In genomic region chr17:42405963-42406495, GRCh38 we compare ENCODE assay signal across 7 cellular contexts. TPM values are rescaled to one million over a fixed set of nuclear protein-coding genes. Genes with fewer than 3 reads are reported as not detected.
DNase-seq lines count a peak whose midpoint lies in the region; ATAC-seq, FAIRE-seq and TF ChIP-seq lines count a peak whose summit lies in the region.

No MANE protein-coding gene starts in this region.

- WGBS in right lobe of liver (ENCODE audit: insufficient coverage, low coverage, low lambda C conversion rate, missing lambda C conversion rate), result 25% methylated on average over 22 of the region's 26 CpGs

- peaks cover 0 to 12% (median 6%) of the 10 kb centered on the region in 4 donors for H3K4me1 ChIP-seq in right lobe of liver

- H3K27ac ChIP-seq in right lobe of liver, result no peak overlapping the region

- ATAC-seq in right lobe of liver (peak; percentile 73 to 80 (median 76)), GM18870 (IDR thresholded peaks at IDR 0.05; ENCODE audit: unreplicated experiment) (no peak)

- H3K9me3 ChIP-seq in right lobe of liver, result no peaks in the 10 kb centered on the region

- FAIRE-seq in GM12892 (lab: Jason Lieb, UNC), result peak; percentile 90

- no peak overlapping the region for H3K4me3 ChIP-seq in right lobe of liver

- DNase-seq in GM12892 (ENCODE audit: insufficient read length), result peak; percentile 64
- peak; percentile 11 for DNase-seq in NCI-H2227 treated with DMSO at 0.1 percent for 48 hours (lab: John Stamatoyannopoulos, UW)
- DNase-seq in activated CD4-positive, alpha-beta T cell treated with anti-CD3 and anti-CD28 coated beads for 4 hours, result peak; percentile 77 to 90
- DNase-seq in cerebellar cortex (ENCODE audit: low spot score), result peak; percentile 75
- peak; percentile 80 to 85 (median 82) for DNase-seq in right lobe of liver
- DNase-seq in stimulated activated CD4-positive, alpha-beta T cell treated with anti-CD3 and anti-CD28 coated beads, TNF-alpha, amount 100 ng/mL, for 1 hour (ENCODE audit: low read depth in 3 of 3, low spot score in 1 of 3), result peak; percentile 43 to 83 (median 68)

- intact Hi-C loops in right lobe of liver (cut with DNase I), result loop anchor here (5.0 to 10.0 kb wide), 2 partner anchors 84 to 91 kb away; no protein-coding TSS in a partner anchor

- peak; percentile 79 to 90 (median 88) for TF ChIP-seq CTCF in right lobe of liver (IDR thresholded peaks at IDR 0.05)

- no peaks in the 10 kb centered on the region for H3K27me3 ChIP-seq in right lobe of liver

- no peaks in the 10 kb centered on the region for H3K36me3 ChIP-seq in right lobe of liver

- no peak for TF ChIP-seq POLR2A in GM12892 (IDR thresholded peaks at IDR 0.05; ENCODE audit: low read depth, low read length)
- TF ChIP-seq POLR2A in right lobe of liver (IDR thresholded peaks at IDR 0.05), result no peak

RNA-seq across cellular contexts. Expression of gene CAVIN1, which starts 17.0 kb away (rescaled TPM):
- 1.9 TPM for polyA plus RNA-seq in GM12892 (2012; ENCODE audit: missing spikeins)
- total RNA-seq in right lobe of liver, result 10 to 100 TPM in 5 of 6 experiments, 1 to 10 TPM in 1; 8.7 to 29.6 (median 17.4) TPM

RNA-seq across cellular contexts. Expression of gene STAT3, which starts 17.8 kb away (rescaled TPM):
- polyA plus RNA-seq in GM12892 (2012; ENCODE audit: missing spikeins), result 66.7 TPM
- total RNA-seq in right lobe of liver, result 100 to 1,000 TPM; 108 to 267 (median 208) TPM

RNA-seq across cellular contexts. Expression of gene ATP6V0A1, which starts 52.6 kb away (rescaled TPM):
- polyA plus RNA-seq in GM12892 (2012; ENCODE audit: missing spikeins), result 25.0 TPM
- total RNA-seq in right lobe of liver, result 10 to 100 TPM; 36.4 to 66.0 (median 49.4) TPM

Comparison
In these comparisons a context has a peak if more than half of its experiments do, and no peak if none do; other contexts are left out.
1. DNase-seq: peak in every context shown above with its lines; median percentile 84 in activated CD4-positive, alpha-beta T cell treated with anti-CD3 and anti-CD28 coated beads for 4 hours; 82 in right lobe of liver; 75 in cerebellar cortex; 68 in stimulated activated CD4-positive, alpha-beta T cell treated with anti-CD3 and anti-CD28 coated beads, TNF-alpha, amount 100 ng/mL, for 1 hour; 64 in GM12892; 11 in NCI-H2227 treated with DMSO at 0.1 percent for 48 hours.